ENCODE assay signal across 8 cellular contexts in the genomic region with DNA sequence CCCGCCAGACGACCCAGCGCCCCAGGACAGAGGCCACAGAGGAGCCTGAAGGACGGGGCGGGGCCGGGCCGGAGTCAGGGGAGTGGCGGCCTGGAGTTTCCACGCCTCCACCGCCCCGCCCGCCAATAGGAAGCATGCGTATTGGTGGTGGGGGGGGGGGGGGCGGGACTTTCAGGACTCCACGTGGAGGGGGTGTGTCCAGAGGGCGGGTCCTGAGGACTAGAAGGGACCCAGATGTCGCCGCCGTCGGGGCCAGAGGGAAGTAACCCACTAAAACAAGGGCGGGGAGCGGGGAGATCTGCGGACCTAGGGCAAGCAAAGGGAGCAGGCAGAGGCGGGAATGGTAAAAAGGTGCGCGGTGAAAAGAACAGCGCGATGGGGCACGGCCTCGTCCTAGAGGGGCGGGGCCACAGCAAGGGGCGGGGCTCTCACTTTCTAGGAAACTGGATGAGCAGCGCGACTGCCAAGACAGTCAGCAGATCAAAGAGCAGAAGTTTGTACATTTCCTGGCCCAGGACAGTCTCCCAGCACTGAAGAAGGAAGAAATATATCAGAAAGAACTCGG. TPM values are rescaled to one million over a fixed set of nuclear protein-coding genes. Genes with fewer than 3 reads are reported as not detected.
DNase-seq lines count a peak whose midpoint lies in the region; ATAC-seq and TF ChIP-seq lines count a peak whose summit lies in the region.

No MANE protein-coding gene starts in this region.

- H3K36me3 Mint-ChIP-seq in activated naive CD8-positive, alpha-beta T cell = no peaks in the 10 kb centered on the region

- peaks cover 56% of the 10 kb centered on the region for H3K4me1 ChIP-seq in vagina

- H3K9me3 Mint-ChIP-seq in activated naive CD8-positive, alpha-beta T cell (ENCODE audit: low read depth) = no peaks in the 10 kb centered on the region

- intact Hi-C loops in left cardiac atrium (cut with DNase I) = no loop called here
- intact Hi-C loops in vagina (cut with DNase I) = no loop called here

- H3K9me3 ChIP-seq in SU-DHL-6 (ENCODE audit: insufficient read depth, low read length) (no peaks in the 10 kb centered on the region), vagina (no peaks in the 10 kb centered on the region)

- H2AFZ ChIP-seq in SU-DHL-6 (ENCODE audit: low read depth, low read length, severe bottlenecking) = no peak overlapping the region

- H3K27me3 ChIP-seq in SU-DHL-6 (ENCODE audit: low read length) (no peaks in the 10 kb centered on the region), vagina (no peaks in the 10 kb centered on the region)

- DNase-seq in AML-193 (lab: John Stamatoyannopoulos, UW) (peak; percentile 79 to 82), HUDEP-2 (lab: John Stamatoyannopoulos, UW; ENCODE audit: unreplicated experiment in 76 of 76) (peak in 74 of 76 experiments; percentile 59 to 99 (median 92)), left cardiac atrium (peak; percentile 91), renal cortical epithelial cell (ENCODE audit: low read depth) (peak; percentile 43), vagina (ENCODE audit: extremely low spot score in 2 of 2) (no peak), mesenteric fat pad (ENCODE audit: low spot score) (no peak)

- no peak for TF ChIP-seq POLR2A in vagina (IDR thresholded peaks at IDR 0.05)

- H3F3A ChIP-seq in SU-DHL-6 (ENCODE audit: insufficient read depth) = peaks cover 15% of the 10 kb centered on the region; the same call in 1 of the 2 replicates

- H3K9ac ChIP-seq in SU-DHL-6 (ENCODE audit: low read length) = no peak overlapping the region

- H3K27ac ChIP-seq in SU-DHL-6 (ENCODE audit: low read depth, low read length) = no peak overlapping the region
- H3K27ac ChIP-seq in vagina = no peak overlapping the region

- H3K27ac Mint-ChIP-seq in activated naive CD8-positive, alpha-beta T cell = peak overlapping the region; percentile 55

- peak overlapping the region; percentile 89 for H3K4me3 Mint-ChIP-seq in activated naive CD8-positive, alpha-beta T cell

- peaks cover 52% of the 10 kb centered on the region for H3K4me1 Mint-ChIP-seq in activated naive CD8-positive, alpha-beta T cell (ENCODE audit: low read depth)

- TF ChIP-seq CTCF in SU-DHL-6 (IDR thresholded peaks at IDR 0.05; ENCODE audit: insufficient read depth, low read length, poor library complexity, severe bottlenecking) (no peak), vagina (IDR thresholded peaks at IDR 0.05) (no peak)

- peak overlapping the region; percentile 24 for H3K4me2 ChIP-seq in SU-DHL-6 (ENCODE audit: low read depth, low read length, poor library complexity, severe bottlenecking)

- H4K20me1 ChIP-seq in SU-DHL-6 (ENCODE audit: low read depth, low read length) = no peaks in the 10 kb centered on the region

- ATAC-seq in left cardiac atrium = peak; percentile 33 to 48

- no peaks in the 10 kb centered on the region for H3K79me2 ChIP-seq in SU-DHL-6 (ENCODE audit: insufficient read depth, low read length)

- no peak overlapping the region for H3K4me3 ChIP-seq in SU-DHL-6 (ENCODE audit: insufficient read depth, low read length, poor library complexity, severe bottlenecking)
- peak overlapping the region; percentile 43 to 46 for H3K4me3 ChIP-seq in vagina

- H3K36me3 ChIP-seq in SU-DHL-6 (ENCODE audit: low read length) = no peaks in the 10 kb centered on the region
- H3K36me3 ChIP-seq in vagina = peaks cover 0 to 6% of the 10 kb centered on the region in 2 donors

- H3K9me2 ChIP-seq in SU-DHL-6 (replicated peaks; ENCODE audit: insufficient read depth, low read length) = no peaks in the 10 kb centered on the region

- no peaks in the 10 kb centered on the region for H3K27me3 Mint-ChIP-seq in activated naive CD8-positive, alpha-beta T cell

RNA-seq across cellular contexts. Expression of gene LENG1, which starts 2.8 kb away (rescaled TPM):
- total RNA-seq in left cardiac atrium (1 to 10 TPM; 7.0 to 7.2 TPM), renal cortical epithelial cell (4.0 and 7.3 TPM in 2 replicates), vagina (5.4 TPM), mesenteric fat pad (4.4 TPM)

RNA-seq across cellular contexts. Expression of gene TMC4, which starts 10.6 kb away (rescaled TPM):
- total RNA-seq in left cardiac atrium (1 to 10 TPM in 1 of 2 donors, under 1 TPM in 1; 0.38 to 1.1 TPM), renal cortical epithelial cell (1.8 and 21.9 TPM in 2 replicates), vagina (22.3 TPM), mesenteric fat pad (1.6 TPM)

RNA-seq across cellular contexts. Expression of gene CNOT3, which starts 24.8 kb away (rescaled TPM):
- 10 to 100 TPM; 18.9 to 21.4 TPM for total RNA-seq in left cardiac atrium
- total RNA-seq in renal cortical epithelial cell = 8.5 and 50.0 TPM in 2 replicates
- 17.7 TPM for total RNA-seq in vagina
- total RNA-seq in mesenteric fat pad = 31.5 TPM

RNA-seq across cellular contexts. Expression of gene MBOAT7, which starts 27.1 kb away (rescaled TPM):
- total RNA-seq in left cardiac atrium (10 to 100 TPM; 21.6 to 21.7 TPM), renal cortical epithelial cell (32.6 and 132 TPM in 2 replicates), vagina (76.6 TPM), mesenteric fat pad (40.9 TPM)

RNA-seq across cellular contexts. Expression of gene TSEN34, which starts 28.8 kb away (rescaled TPM):
- total RNA-seq in left cardiac atrium (10 to 100 TPM; 17.4 to 20.5 TPM), renal cortical epithelial cell (82.5 and 151 TPM in 2 replicates), vagina (52.3 TPM), mesenteric fat pad (24.6 TPM)

Comparison
In these comparisons a context has a peak if more than half of its experiments do, and no peak if none do; other contexts are left out.
1. DNase-seq: peak in AML-193 (2 of 2), HUDEP-2 (74 of 76), left cardiac atrium (single experiment) and renal cortical epithelial cell (single experiment); none in vagina (0 of 2) and mesenteric fat pad (single experiment).